In the genomic region with DNA sequence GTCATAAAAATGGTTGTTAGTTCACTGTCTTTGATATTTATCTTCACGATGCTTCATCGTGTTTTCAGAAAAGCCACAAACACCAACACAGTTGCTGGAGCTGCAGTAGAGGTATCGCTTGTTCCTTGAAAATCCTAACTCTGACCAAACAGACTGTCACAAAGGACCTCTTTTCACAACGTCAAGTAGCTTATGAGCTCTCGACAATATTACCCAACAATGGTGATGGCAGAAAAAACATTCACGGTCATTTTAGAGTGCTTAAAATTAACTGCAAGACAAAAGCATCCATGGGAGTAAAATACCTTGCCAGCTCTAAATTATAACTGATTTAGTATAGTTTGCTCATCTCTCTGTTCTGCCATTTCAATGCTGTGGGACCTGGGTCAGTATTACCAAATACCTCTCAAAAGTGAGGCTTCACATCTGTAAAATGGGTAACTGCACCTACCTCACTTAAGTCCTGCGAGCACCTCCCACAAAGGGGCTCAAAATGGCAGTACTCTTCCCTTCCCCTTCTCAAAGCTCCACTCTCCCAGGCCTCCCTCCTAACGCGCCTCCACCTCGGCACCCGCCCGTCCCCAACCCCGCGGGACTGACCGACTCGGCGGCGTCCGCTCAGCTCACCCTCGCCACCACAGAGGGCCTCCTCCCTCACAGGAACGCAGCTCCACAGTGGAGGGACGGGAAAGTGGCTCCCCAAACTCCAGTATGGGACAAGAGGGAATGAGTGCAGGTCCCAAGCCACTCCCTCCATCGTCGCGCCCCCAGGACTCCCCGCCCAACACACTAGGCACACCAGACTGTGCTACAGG, we compare ENCODE assay signal across 8 cellular contexts. TPM values are rescaled to one million over a fixed set of nuclear protein-coding genes. Genes with fewer than 3 reads are reported as not detected.
DNase-seq lines count a peak whose midpoint lies in the region; ATAC-seq, FAIRE-seq and TF ChIP-seq lines count a peak whose summit lies in the region.

No MANE protein-coding gene starts in this region.

- H3K27me3 Mint-ChIP-seq in activated T-helper 17 cell treated with anti-CD3 and anti-CD28 coated beads, Interleukin-2, amount 50 U/mL, for 72 hours: no peaks in the 10 kb centered on the region

- H3K27ac ChIP-seq in HUES48 (ENCODE audit: low read depth, low read length) (peak overlapping the region; percentile 100), pancreas (peak overlapping the region; percentile 22 to 78 (median 52))

- H3K4me1 ChIP-seq in HUES48 (ENCODE audit: control insufficient read depth, insufficient read depth, low read length) (peaks cover 14% of the 10 kb centered on the region), pancreas (peaks cover 0 to 4% (median 0%) of the 10 kb centered on the region in 3 donors)

- TF ChIP-seq CTCF in GM10248 (IDR thresholded peaks at IDR 0.05; ENCODE audit: control extremely low read depth, extremely low read depth, low read depth, missing control alignments): no peak
- TF ChIP-seq CTCF in pancreas (IDR thresholded peaks at IDR 0.05): no peak

- peak overlapping the region; percentile 95 for H3K9ac ChIP-seq in HUES48 (ENCODE audit: low read depth, low read length)

- H3K4me3 ChIP-seq in HUES48 (ENCODE audit: low read depth, low read length) (peak overlapping the region; percentile 98), pancreas (peak overlapping the region; percentile 23 to 59 (median 50))

- H3K4me3 Mint-ChIP-seq in activated T-helper 17 cell treated with anti-CD3 and anti-CD28 coated beads, Interleukin-2, amount 50 U/mL, for 72 hours: peak overlapping the region; percentile 95

- H3K27ac Mint-ChIP-seq in activated T-helper 17 cell treated with anti-CD3 and anti-CD28 coated beads, Interleukin-2, amount 50 U/mL, for 72 hours: peak overlapping the region; percentile 95

- peak; percentile 43 for ATAC-seq in GM21423 (IDR thresholded peaks at IDR 0.05; ENCODE audit: unreplicated experiment)
- peak; percentile 50 for ATAC-seq in activated T-helper 17 cell treated with anti-CD3 and anti-CD28 coated beads, Interleukin-2, amount 50 U/mL, for 72 hours (replicated peaks)
- ATAC-seq in pancreas: peak; percentile 53 to 70 (median 66)

- CTCF ChIA-PET in GM10248 (lab: Yijun Ruan, JAX): interaction anchor here (0.7 to 2.6 kb wide), 12 partner anchors 11 to 563 kb away, joined by 3 to 16 read pairs (median 4); no protein-coding TSS in a partner anchor

- H3K4me1 Mint-ChIP-seq in activated T-helper 17 cell treated with anti-CD3 and anti-CD28 coated beads, Interleukin-2, amount 50 U/mL, for 72 hours: peaks cover 11% of the 10 kb centered on the region

- no peak for FAIRE-seq in pancreas (lab: Jason Lieb, UNC)

- H3K27me3 ChIP-seq in HUES48 (ENCODE audit: control insufficient read depth, insufficient read depth, low read length): no peaks in the 10 kb centered on the region
- H3K27me3 ChIP-seq in pancreas: no peaks in the 10 kb centered on the region

- no peaks in the 10 kb centered on the region for H3K9me3 Mint-ChIP-seq in activated T-helper 17 cell treated with anti-CD3 and anti-CD28 coated beads, Interleukin-2, amount 50 U/mL, for 72 hours

- intact Hi-C loops in pancreas (cut with DNase I): no loop called here

- peak; percentile 67 for DNase-seq in GM10248 (ENCODE audit: extremely low spot score)
- peak; percentile 32 for DNase-seq in glomerular visceral epithelial cell (ENCODE audit: extremely low spot score)
- DNase-seq in pancreas: peak in 3 of 6 donors; percentile 53 to 74 (median 72)
- DNase-seq in H4 (ENCODE audit: low spot score): no peak
- DNase-seq in NCI-H1048 (lab: John Stamatoyannopoulos, UW): no peak

- peaks cover 49% of the 10 kb centered on the region for H3K36me3 Mint-ChIP-seq in activated T-helper 17 cell treated with anti-CD3 and anti-CD28 coated beads, Interleukin-2, amount 50 U/mL, for 72 hours (ENCODE audit: low read depth)

- POLR2A ChIA-PET in GM10248 (lab: Yijun Ruan, JAX): interaction anchor here (0.5 to 1.0 kb wide), 3 partner anchors 13 to 729 kb away, joined by 3 read pairs; no protein-coding TSS in a partner anchor

- WGBS in pancreas, 2 donors: 3 to 6% methylated on average over 26 of the region's 26 CpGs

- peaks cover 37% of the 10 kb centered on the region for H3K36me3 ChIP-seq in HUES48 (ENCODE audit: control insufficient read depth, insufficient read depth, low read length)
- no peaks in the 10 kb centered on the region for H3K36me3 ChIP-seq in pancreas

- H3K9me3 ChIP-seq in HUES48 (ENCODE audit: control insufficient read depth, insufficient read depth, low read length) (no peaks in the 10 kb centered on the region), pancreas (no peaks in the 10 kb centered on the region)

RNA-seq across cellular contexts. Expression of a gene that starts 0.5 kb away (rescaled TPM):
- 10 to 100 TPM; 39.2 to 41.1 TPM for total RNA-seq in activated T-helper 17 cell treated with anti-CD3 and anti-CD28 coated beads, Interleukin-2, amount 50 U/mL, for 72 hours
- 1 to 10 TPM in 5 of 6 donors, under 1 TPM in 1; 0.95 to 3.3 (median 1.6) TPM for total RNA-seq in pancreas
- 1 to 10 TPM in 1 of 2 donors, under 1 TPM in 1; 0.53 to 1.6 TPM for polyA plus RNA-seq in pancreas
- total RNA-seq in H4 (2014; rRNA removed; shearing (Covaris generic)): 0.04 TPM in 1 of 2 replicates, not detected in the other

RNA-seq across cellular contexts. Expression of a gene that starts 49.6 kb away (rescaled TPM):
- total RNA-seq in activated T-helper 17 cell treated with anti-CD3 and anti-CD28 coated beads, Interleukin-2, amount 50 U/mL, for 72 hours: 100 to 1,000 TPM; 182 to 207 TPM
- total RNA-seq in pancreas: 10 to 100 TPM in 3 of 6 donors, 1 to 10 TPM in 3; 6.5 to 15.7 (median 9.8) TPM
- polyA plus RNA-seq in pancreas: 10 to 100 TPM in 1 of 2 donors, 1 to 10 TPM in 1; 9.4 to 14.7 TPM
- 69.3 and 115 TPM in 2 replicates for total RNA-seq in H4 (2014; rRNA removed; shearing (Covaris generic))

RNA-seq across cellular contexts. Expression of a gene that starts 50.0 kb away (rescaled TPM):
- total RNA-seq in activated T-helper 17 cell treated with anti-CD3 and anti-CD28 coated beads, Interleukin-2, amount 50 U/mL, for 72 hours: 10 to 100 TPM; 17.3 to 20.0 TPM
- total RNA-seq in pancreas: 10 to 100 TPM in 2 of 6 donors, 1 to 10 TPM in 4; 5.2 to 14.8 (median 8.6) TPM
- polyA plus RNA-seq in pancreas: 10 to 100 TPM; 12.0 to 27.7 TPM
- total RNA-seq in H4 (2014; rRNA removed; shearing (Covaris generic)): 41.0 and 42.6 TPM in 2 replicates

Comparison
In these comparisons a context has a peak if more than half of its experiments do, and no peak if none do; other contexts are left out.
1. DNase-seq: peak in GM10248 (single experiment) and glomerular visceral epithelial cell (single experiment); none in H4 (single experiment) and NCI-H1048 (single experiment).
2. RNA of a gene that starts 0.5 kb away (total RNA-seq): 39.2 to 41.1 TPM in activated T-helper 17 cell treated with anti-CD3 and anti-CD28 coated beads, Interleukin-2, amount 50 U/mL, for 72 hours; 0.95 to 3.3 TPM in pancreas and 0.04 TPM in H4; every median in the first group is over 4 times any median in the second.
3. Peak in every context shown above with its lines, with median percentiles within 50 percentile points of each other: ATAC-seq.